24 cellular contexts compared by ENCODE assay signal in genomic region chr14:37081220-37081619, GRCh38.
DNase-seq lines count a peak whose midpoint lies in the region; ATAC-seq and TF ChIP-seq lines count a peak whose summit lies in the region.
"Had no signal": no experiment of that assay in that cellular context is flagged by ENCODE, and none has a peak within 500 bp of the region (broad histone marks: within the 10 kb centered on the region; RNA-seq: fewer than 3 reads in every experiment).

No MANE protein-coding gene starts in this region.

- H3K27me3 ChIP-seq in Panc1 (ENCODE audit: control insufficient read depth, insufficient read depth, low read length): no peaks in the 10 kb centered on the region
- no peaks in the 10 kb centered on the region for H3K27me3 ChIP-seq in effector memory CD4-positive, alpha-beta T cell (replicated peaks; ENCODE audit: control insufficient read depth, insufficient read depth, low read length, poor library complexity, severe bottlenecking)
- H3K27me3 ChIP-seq: BLaER1, body of pancreas, gastroesophageal sphincter had no signal

- intact Hi-C loops in activated CD8-positive, alpha-beta T cell treated with anti-CD3 and anti-CD28 coated beads for 36 hours (cut with micrococcal nuclease): no loop called here
- intact Hi-C loops in Panc1 (cut with micrococcal nuclease; ENCODE audit: unreplicated experiment): no loop called here

- TF ChIP-seq CTCF in activated CD8-positive, alpha-beta T cell treated with anti-CD3 and anti-CD28 coated beads for 36 hours (IDR thresholded peaks at IDR 0.05): no peak
- TF ChIP-seq CTCF in Panc1 (IDR thresholded peaks at IDR 0.05): no peak
- no peak for TF ChIP-seq CTCF in retinal pigment epithelial cell (conservative IDR thresholded peaks at IDR 0.05; ENCODE audit: low read depth, low read length)

- in situ Hi-C loops in Panc1 (cut with HindIII; ENCODE audit: low pct_unique_long_range_greater_than_20kb, low sequenced_read_pairs): no loop called here

- no peak overlapping the region for H3K27ac Mint-ChIP-seq in activated CD8-positive, alpha-beta T cell treated with anti-CD3 and anti-CD28 coated beads for 36 hours
- no peak overlapping the region for H3K27ac Mint-ChIP-seq in activated CD8-positive, alpha-beta T cell treated with anti-CD3 and anti-CD28 coated beads, Interleukin-2, amount 10 ng/mL, durations not matched to agents 7 days and 5 days
- H3K27ac Mint-ChIP-seq: activated naive CD4-positive, alpha-beta T cell treated with anti-CD3 and anti-CD28 coated beads, Interleukin-2, amount 50 U/mL, for 72 hours; activated T-helper 1 cell treated with anti-CD3 and anti-CD28 coated beads, Interleukin-12 subunit alpha, Interleukin-12 subunit beta, Interleukin-2, Interleukin-4 antibody, amounts not matched to agents 30 ng/mL and 10 ng/mL and 1 ng/mL, durations not matched to agents 14 hours and 24 hours and 36 hours had no signal

- H3K36me3 ChIP-seq in Panc1 (ENCODE audit: control insufficient read depth, insufficient read depth, low read length): no peaks in the 10 kb centered on the region
- H3K36me3 ChIP-seq in effector memory CD4-positive, alpha-beta T cell (ENCODE audit: control insufficient read depth, insufficient read depth, low read length): no peaks in the 10 kb centered on the region
- H3K36me3 ChIP-seq: BLaER1, gastroesophageal sphincter, left ventricle myocardium inferior, prostate gland had no signal

- no peak for ATAC-seq in activated CD8-positive, alpha-beta T cell treated with anti-CD3 and anti-CD28 coated beads for 36 hours
- ATAC-seq in activated CD8-positive, alpha-beta T cell treated with anti-CD3 and anti-CD28 coated beads, Interleukin-2, amount 10 ng/mL, durations not matched to agents 7 days and 5 days: no peak
- no peak for ATAC-seq in Panc1
- peak; percentile 96 for ATAC-seq in esophagus mucosa
- ATAC-seq in GM21825 (IDR thresholded peaks at IDR 0.05; ENCODE audit: unreplicated experiment): no peak
- ATAC-seq: activated naive CD4-positive, alpha-beta T cell treated with anti-CD3 and anti-CD28 coated beads, Interleukin-2, amount 50 U/mL, for 72 hours; body of pancreas; gastroesophageal sphincter had no signal

- no peaks in the 10 kb centered on the region for H3K4me1 ChIP-seq in Panc1 (ENCODE audit: control insufficient read depth, insufficient read depth, low read length)
- no peaks in the 10 kb centered on the region for H3K4me1 ChIP-seq in effector memory CD4-positive, alpha-beta T cell (ENCODE audit: control insufficient read depth, insufficient read depth, low read length, poor library complexity, severe bottlenecking)
- H3K4me1 ChIP-seq: BLaER1, body of pancreas, gastroesophageal sphincter, left ventricle myocardium inferior, prostate gland had no signal

- no TSS peak for BruUV-seq in Panc1 (replicated peaks; lab: Mats Ljungman, UMichigan)

- DNase-seq in activated CD8-positive, alpha-beta T cell treated with anti-CD3 and anti-CD28 coated beads for 36 hours: peak; percentile 2
- DNase-seq in activated CD8-positive, alpha-beta T cell treated with anti-CD3 and anti-CD28 coated beads, Interleukin-2, amount 10 ng/mL, durations not matched to agents 7 days and 5 days: no peak
- DNase-seq in Panc1 (ENCODE audit: low read depth, low spot score): peak; percentile 25
- DNase-seq in retinal pigment epithelial cell (ENCODE audit: low read depth): peak; percentile 22
- no peak for DNase-seq in effector memory CD4-positive, alpha-beta T cell
- no peak for DNase-seq in NCI-H226
- DNase-seq: activated CD4-positive, CD25-positive, alpha-beta regulatory T cell; body of pancreas; GDM1; left ventricle myocardium inferior; NCI-H1417; NCI-H69; OCI-M1; SK-N-SH; small intestine; stimulated activated CD4-positive, alpha-beta T cell treated with anti-CD3 and anti-CD28 coated beads, Interleukin-4, amount 100 ng/mL, for 1 hour had no signal

- CTCF ChIA-PET in activated CD8-positive, alpha-beta T cell treated with anti-CD3 and anti-CD28 coated beads for 36 hours (lab: Charles Lee): no interaction called here
- CTCF ChIA-PET in activated CD8-positive, alpha-beta T cell treated with anti-CD3 and anti-CD28 coated beads, Interleukin-2, amount 10 ng/mL, durations not matched to agents 7 days and 5 days (lab: Charles Lee): no interaction called here
- CTCF ChIA-PET in Panc1 (lab: Charles Lee): no interaction called here

- no peaks in the 10 kb centered on the region for H3K36me3 Mint-ChIP-seq in activated CD8-positive, alpha-beta T cell treated with anti-CD3 and anti-CD28 coated beads for 36 hours (ENCODE audit: low read depth)
- no peaks in the 10 kb centered on the region for H3K36me3 Mint-ChIP-seq in activated CD8-positive, alpha-beta T cell treated with anti-CD3 and anti-CD28 coated beads, Interleukin-2, amount 10 ng/mL, durations not matched to agents 7 days and 5 days (ENCODE audit: low read depth)
- H3K36me3 Mint-ChIP-seq: activated naive CD4-positive, alpha-beta T cell treated with anti-CD3 and anti-CD28 coated beads, Interleukin-2, amount 50 U/mL, for 72 hours had no signal

- no peaks in the 10 kb centered on the region for H3K4me1 Mint-ChIP-seq in activated CD8-positive, alpha-beta T cell treated with anti-CD3 and anti-CD28 coated beads for 36 hours (ENCODE audit: low read depth)
- no peaks in the 10 kb centered on the region for H3K4me1 Mint-ChIP-seq in activated CD8-positive, alpha-beta T cell treated with anti-CD3 and anti-CD28 coated beads, Interleukin-2, amount 10 ng/mL, durations not matched to agents 7 days and 5 days (ENCODE audit: low read depth)

- H3K27me3 Mint-ChIP-seq in activated CD8-positive, alpha-beta T cell treated with anti-CD3 and anti-CD28 coated beads for 36 hours: no peaks in the 10 kb centered on the region
- no peaks in the 10 kb centered on the region for H3K27me3 Mint-ChIP-seq in activated CD8-positive, alpha-beta T cell treated with anti-CD3 and anti-CD28 coated beads, Interleukin-2, amount 10 ng/mL, durations not matched to agents 7 days and 5 days (ENCODE audit: low read depth)

- H3K4me3 ChIP-seq in Panc1 (ENCODE audit: low read depth in 2 of 2, low read length in 2 of 2) (no peak overlapping the region), retinal pigment epithelial cell (ENCODE audit: low read length) (no peak overlapping the region)
- no peak overlapping the region for H3K4me3 ChIP-seq in effector memory CD4-positive, alpha-beta T cell (ENCODE audit: insufficient read depth, low read depth, low read length, poor library complexity, severe bottlenecking)
- H3K4me3 ChIP-seq: BLaER1, body of pancreas, coronary artery, gastroesophageal sphincter, left ventricle myocardium inferior, prostate gland had no signal

- no peak overlapping the region for H3K27ac ChIP-seq in Panc1 (ENCODE audit: low read length)
- H3K27ac ChIP-seq in effector memory CD4-positive, alpha-beta T cell (ENCODE audit: insufficient read depth, low read length, poor library complexity, severe bottlenecking): no peak overlapping the region
- H3K27ac ChIP-seq: BLaER1, body of pancreas, coronary artery, gastroesophageal sphincter, left ventricle myocardium inferior, prostate gland had no signal

- no peaks in the 10 kb centered on the region for H3K9me3 ChIP-seq in Panc1 (ENCODE audit: control insufficient read depth, insufficient read depth, low read depth, low read length)
- H3K9me3 ChIP-seq in effector memory CD4-positive, alpha-beta T cell (ENCODE audit: control insufficient read depth, low read length): no peaks in the 10 kb centered on the region
- H3K9me3 ChIP-seq: BLaER1, body of pancreas, gastroesophageal sphincter, left ventricle myocardium inferior, prostate gland, SK-N-SH had no signal

- H3K4me3 Mint-ChIP-seq in activated CD8-positive, alpha-beta T cell treated with anti-CD3 and anti-CD28 coated beads for 36 hours: no peak overlapping the region
- H3K4me3 Mint-ChIP-seq in activated CD8-positive, alpha-beta T cell treated with anti-CD3 and anti-CD28 coated beads, Interleukin-2, amount 10 ng/mL, durations not matched to agents 7 days and 5 days: no peak overlapping the region
- H3K4me3 Mint-ChIP-seq: activated T-helper 1 cell treated with anti-CD3 and anti-CD28 coated beads, Interleukin-12 subunit alpha, Interleukin-12 subunit beta, Interleukin-2, Interleukin-4 antibody, amounts not matched to agents 30 ng/mL and 10 ng/mL and 1 ng/mL, durations not matched to agents 14 hours and 24 hours and 36 hours had no signal

- no peaks in the 10 kb centered on the region for H3K9me3 Mint-ChIP-seq in activated CD8-positive, alpha-beta T cell treated with anti-CD3 and anti-CD28 coated beads for 36 hours
- H3K9me3 Mint-ChIP-seq in activated CD8-positive, alpha-beta T cell treated with anti-CD3 and anti-CD28 coated beads, Interleukin-2, amount 10 ng/mL, durations not matched to agents 7 days and 5 days (ENCODE audit: insufficient read depth): no peaks in the 10 kb centered on the region

- POLR2A ChIA-PET in activated CD8-positive, alpha-beta T cell treated with anti-CD3 and anti-CD28 coated beads for 36 hours (lab: Charles Lee): no interaction called here
- POLR2A ChIA-PET in activated CD8-positive, alpha-beta T cell treated with anti-CD3 and anti-CD28 coated beads, Interleukin-2, amount 10 ng/mL, durations not matched to agents 7 days and 5 days (lab: Charles Lee): no interaction called here
- POLR2A ChIA-PET in Panc1 (lab: Charles Lee): no interaction called here

Comparison
In these comparisons a context has a peak if more than half of its experiments do, and no peak if none do; other contexts are left out.
1. DNase-seq: peak in activated CD8-positive, alpha-beta T cell treated with anti-CD3 and anti-CD28 coated beads for 36 hours (single experiment), Panc1 (single experiment) and retinal pigment epithelial cell (single experiment); none in activated CD8-positive, alpha-beta T cell treated with anti-CD3 and anti-CD28 coated beads, Interleukin-2, amount 10 ng/mL, durations not matched to agents 7 days and 5 days (single experiment), effector memory CD4-positive, alpha-beta T cell (0 of 3) and NCI-H226 (single experiment).